ENCODE assay signal across 24 cellular contexts in the genomic region with DNA sequence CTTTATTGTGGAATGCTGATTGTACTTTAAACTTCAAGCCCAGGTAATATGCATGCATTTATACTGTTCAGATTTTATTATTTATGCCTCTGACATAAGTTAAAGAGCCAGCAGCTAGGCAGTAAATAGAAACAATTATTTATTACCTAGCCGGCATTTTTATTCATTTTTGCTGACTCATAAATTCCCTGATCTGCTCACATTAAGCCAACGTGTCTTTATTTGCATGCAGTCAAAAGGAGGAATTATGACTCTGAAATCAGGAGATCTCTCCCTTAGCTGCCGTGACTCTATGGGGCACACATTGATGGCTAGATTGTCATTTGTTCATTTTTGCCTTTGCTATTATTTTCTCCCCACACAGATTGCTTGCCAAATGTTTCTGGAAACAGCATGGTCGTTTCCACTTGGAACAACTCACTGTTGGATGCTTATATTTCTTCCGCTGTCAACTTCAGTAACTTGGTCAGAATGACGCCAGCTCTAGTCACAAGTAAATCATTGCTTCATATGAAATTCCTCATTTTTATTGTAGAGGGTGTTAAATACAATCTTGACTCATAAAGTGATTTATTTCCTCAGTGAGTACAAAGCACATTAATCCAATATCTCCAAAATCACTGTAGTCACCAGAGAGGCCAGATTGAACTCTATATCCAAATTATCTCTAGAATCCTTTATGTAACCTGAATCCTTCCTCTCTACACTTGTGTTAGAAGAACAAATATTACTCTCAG. TPM values are rescaled to one million over a fixed set of nuclear protein-coding genes. Genes with fewer than 3 reads are reported as not detected.
A peak's percentile ranks its signal among the peaks of the same experiment; 100 is the strongest.
DNase-seq lines count a peak whose midpoint lies in the region; ATAC-seq, FAIRE-seq and TF ChIP-seq lines count a peak whose summit lies in the region.
"Had no signal": no experiment of that assay in that cellular context is flagged by ENCODE, and none has a peak within 500 bp of the region (broad histone marks: within the 10 kb centered on the region; RNA-seq: fewer than 3 reads in every experiment).

No MANE protein-coding gene starts in this region.

- BruUV-seq in HepG2 (replicated peaks; lab: Mats Ljungman, UMichigan), result no TSS peak
- no TSS peak for BruUV-seq in PC-3 (replicated peaks; lab: Mats Ljungman, UMichigan)

- no peaks in the 10 kb centered on the region for H3K9me2 ChIP-seq in PC-3 (replicated peaks; ENCODE audit: low read length)

- H3K36me3 ChIP-seq in HepG2 (replicated peaks in 1 of 2; ENCODE audit: control insufficient read depth in 1 of 2, insufficient read depth in 2 of 2, low read length in 2 of 2), result no peaks in the 10 kb centered on the region
- no peaks in the 10 kb centered on the region for H3K36me3 ChIP-seq in right lobe of liver
- H3K36me3 ChIP-seq in PC-3 (ENCODE audit: low read depth, low read length), result no peaks in the 10 kb centered on the region
- H3K36me3 ChIP-seq in keratinocyte (ENCODE audit: control insufficient read depth in 2 of 2, extremely low read depth in 1 of 2, insufficient read depth in 2 of 2, low read length in 2 of 2), result no peaks in the 10 kb centered on the region
- H3K36me3 ChIP-seq in CD4-positive, alpha-beta memory T cell (ENCODE audit: insufficient read depth, low read length), result no peaks in the 10 kb centered on the region
- H3K36me3 ChIP-seq: ascending aorta, stomach had no signal

- POLR2A ChIA-PET in HepG2 (lab: Yijun Ruan, JAX), result no interaction called here
- POLR2A ChIA-PET in PC-3 (lab: Charles Lee; ENCODE audit: unreplicated experiment), result interaction anchor here (0.6 kb wide), 1 partner anchor 188 kb away, joined by 4 read pairs; no protein-coding TSS in a partner anchor
- POLR2A ChIA-PET in CD4-positive, alpha-beta memory T cell (lab: Charles Lee; ENCODE audit: partially characterized antibody), result interaction anchor here (2.8 to 8.0 kb wide), 2 partner anchors 16 to 74 kb away, joined by 11 to 109 read pairs; partner anchors contain the start of gene ZBTB14

- H3K9me3 ChIP-seq in HepG2 (ENCODE audit: low read length) (no peaks in the 10 kb centered on the region), right lobe of liver (no peaks in the 10 kb centered on the region), PC-3 (ENCODE audit: low read length) (no peaks in the 10 kb centered on the region), keratinocyte (ENCODE audit: control insufficient read depth, low read depth, low read length) (no peaks in the 10 kb centered on the region)
- H3K9me3 ChIP-seq in CD4-positive, alpha-beta memory T cell (ENCODE audit: control insufficient read depth in 1 of 2, low read length in 2 of 2), result no peaks in the 10 kb centered on the region
- H3K9me3 ChIP-seq: ascending aorta, psoas muscle, stomach had no signal

- no peak overlapping the region for H3K27ac ChIP-seq in HepG2 (ENCODE audit: extremely low read length, insufficient read depth, low read length)
- H3K27ac ChIP-seq in right lobe of liver, result no peak overlapping the region
- H3K27ac ChIP-seq in PC-3 (ENCODE audit: low read length), result peak overlapping the region; percentile 49
- no peak overlapping the region for H3K27ac ChIP-seq in keratinocyte (ENCODE audit: control insufficient read depth, insufficient read depth, low read length)
- H3K27ac ChIP-seq in CD4-positive, alpha-beta memory T cell (ENCODE audit: low read depth, low read length), result no peak overlapping the region
- H3K27ac ChIP-seq: ascending aorta, psoas muscle, stomach had no signal

- TF ChIP-seq RAD21 in HepG2 (CRISPR knock-in tag; IDR thresholded peaks at IDR 0.05), result no peak

- H3K36me3 Mint-ChIP-seq in CD4-positive, alpha-beta memory T cell, result no peaks in the 10 kb centered on the region
- H3K36me3 Mint-ChIP-seq: activated CD4-positive, alpha-beta memory T cell treated with anti-CD3 and anti-CD28 coated beads for 36 hours had no signal

- H3K4me3 ChIP-seq in HepG2 (replicated peaks in 1 of 3; ENCODE audit: insufficient read depth in 1 of 3, low read depth in 2 of 3, low read length in 3 of 3) (no peak overlapping the region), right lobe of liver (no peak overlapping the region), PC-3 (ENCODE audit: low read length) (peak overlapping the region; percentile 23; the same call in 1 of the 2 replicates), keratinocyte (ENCODE audit: control insufficient read depth in 2 of 3, extremely low read depth in 1 of 3, insufficient read depth in 2 of 3, low read depth in 1 of 3, low read length in 3 of 3) (no peak overlapping the region)
- no peak overlapping the region for H3K4me3 ChIP-seq in CD4-positive, alpha-beta memory T cell (ENCODE audit: low read length in 2 of 2)
- H3K4me3 ChIP-seq: ascending aorta, psoas muscle, smooth muscle cell, stomach had no signal

- peaks cover 5% of the 10 kb centered on the region for H3F3A ChIP-seq in PC-3 (ENCODE audit: low read length, unreplicated experiment)

- peaks cover 27% of the 10 kb centered on the region for H3K4me1 ChIP-seq in HepG2 (ENCODE audit: insufficient read depth, low read length)
- H3K4me1 ChIP-seq in right lobe of liver, result no peaks in the 10 kb centered on the region
- peaks cover 7% of the 10 kb centered on the region; the same call in 1 of the 2 replicates for H3K4me1 ChIP-seq in PC-3 (ENCODE audit: insufficient read depth, low read length)
- no peaks in the 10 kb centered on the region for H3K4me1 ChIP-seq in keratinocyte (ENCODE audit: control insufficient read depth, extremely low read depth, insufficient read depth, low read length)
- H3K4me1 ChIP-seq in CD4-positive, alpha-beta memory T cell (ENCODE audit: insufficient read depth, low read length), result peaks cover 17% of the 10 kb centered on the region
- H3K4me1 ChIP-seq: ascending aorta, psoas muscle, stomach had no signal

- TF ChIP-seq CTCF in HepG2 (CRISPR knock-in tag; IDR thresholded peaks at IDR 0.05) (no peak), right lobe of liver (IDR thresholded peaks at IDR 0.05) (no peak), PC-3 (conservative IDR thresholded peaks at IDR 0.05; ENCODE audit: low read depth, low read length) (no peak), keratinocyte (optimal IDR thresholded peaks at IDR 0.05 in 1 of 3, IDR thresholded peaks at IDR 0.05 in 1 of 3, conservative IDR thresholded peaks at IDR 0.05 in 1 of 3; ENCODE audit: extremely low read depth in 1 of 3, insufficient read depth in 2 of 3, low read length in 3 of 3) (no peak)

- WGBS in HepG2 (ENCODE audit: low lambda C conversion rate), result 63% methylated on average over 6 of the region's 6 CpGs
- WGBS in right lobe of liver (ENCODE audit: insufficient coverage, low coverage, low lambda C conversion rate, missing lambda C conversion rate), result 35% methylated on average over 5 of the region's 6 CpGs

- in situ Hi-C loops in HepG2 (cut with HindIII; ENCODE audit: extremely low pct_ligation_motif_present, low pct_unique_long_range_greater_than_20kb), result no loop called here

- no peak overlapping the region for H3K9ac ChIP-seq in HepG2 (ENCODE audit: insufficient read depth, low read depth, low read length)
- no peak overlapping the region for H3K9ac ChIP-seq in PC-3 (ENCODE audit: low read length)
- no peak overlapping the region for H3K9ac ChIP-seq in keratinocyte (ENCODE audit: control insufficient read depth, extremely low read depth, insufficient read depth, low read length)

- no peak overlapping the region for H3K4me3 Mint-ChIP-seq in CD4-positive, alpha-beta memory T cell
- H3K4me3 Mint-ChIP-seq: activated CD4-positive, alpha-beta memory T cell treated with anti-CD3 and anti-CD28 coated beads for 36 hours; memory B cell; nephron progenitor cell; T-helper 17 cell had no signal

- H3K27me3 ChIP-seq in HepG2 (ENCODE audit: control insufficient read depth in 1 of 2, insufficient read depth in 2 of 2, low read length in 2 of 2) (no peaks in the 10 kb centered on the region), right lobe of liver (no peaks in the 10 kb centered on the region), PC-3 (ENCODE audit: low read length) (no peaks in the 10 kb centered on the region), keratinocyte (ENCODE audit: control insufficient read depth, extremely low read depth, insufficient read depth, low read length) (no peaks in the 10 kb centered on the region)
- no peaks in the 10 kb centered on the region for H3K27me3 ChIP-seq in CD4-positive, alpha-beta memory T cell (ENCODE audit: insufficient read depth, low read length)
- H3K27me3 ChIP-seq: ascending aorta, stomach had no signal

- dilution Hi-C loops in keratinocyte (cut with MboI; ENCODE audit: extremely low pct_ligation_motif_present, low sequenced_read_pairs), result no loop called here

- peak overlapping the region in 1 of 7 donors; percentile 57 for H3K27ac Mint-ChIP-seq in CD4-positive, alpha-beta memory T cell
- H3K27ac Mint-ChIP-seq: activated CD4-positive, alpha-beta memory T cell treated with anti-CD3 and anti-CD28 coated beads for 36 hours; nephron progenitor cell had no signal

- H3K9me3 Mint-ChIP-seq in CD4-positive, alpha-beta memory T cell, result no peaks in the 10 kb centered on the region
- H3K9me3 Mint-ChIP-seq: activated CD4-positive, alpha-beta memory T cell treated with anti-CD3 and anti-CD28 coated beads for 36 hours; memory B cell; nephron progenitor cell had no signal

- H3K4me2 ChIP-seq in HepG2 (ENCODE audit: low read depth, low read length) (no peak overlapping the region), PC-3 (ENCODE audit: low read length) (peak overlapping the region; percentile 46), keratinocyte (ENCODE audit: control insufficient read depth, extremely low read depth, insufficient read depth, low read depth, low read length) (no peak overlapping the region)
- H3K4me2 ChIP-seq: smooth muscle cell had no signal

- H3K9me1 ChIP-seq in keratinocyte (ENCODE audit: control insufficient read depth, extremely low read depth, insufficient read depth, low read length), result no peaks in the 10 kb centered on the region

- FAIRE-seq in HepG2 (lab: Jason Lieb, UNC) (no peak), keratinocyte (lab: Jason Lieb, UNC) (peak; percentile 5)

- TF ChIP-seq EP300 in HepG2 (IDR thresholded peaks at IDR 0.05; ENCODE audit: low read depth in 2 of 2, low read length in 2 of 2), result no peak
- no peak for TF ChIP-seq EP300 in HepG2 (CRISPR knock-in tag; IDR thresholded peaks at IDR 0.05; ENCODE audit: borderline replicate concordance)

- ATAC-seq in HepG2, result no peak
- no peak for ATAC-seq in right lobe of liver
- ATAC-seq in PC-3, result peak; percentile 49
- ATAC-seq: psoas muscle, T-helper 17 cell had no signal

- DNase-seq in HepG2 (ENCODE audit: low spot score), result no peak
- no peak for DNase-seq in right lobe of liver
- peak; percentile 39 for DNase-seq in PC-3
- DNase-seq in keratinocyte (ENCODE audit: low read depth, low spot score), result no peak
- no peak for DNase-seq in D341Med (ENCODE audit: low spot score)
- no peak for DNase-seq in HuH-7.5 (ENCODE audit: low spot score)
- DNase-seq in 8988T, result no peak
- DNase-seq in CD4-positive, alpha-beta memory T cell, result no peak
- DNase-seq: activated CD4-positive, alpha-beta memory T cell treated with anti-CD3 and anti-CD28 coated beads for 36 hours; activated naive CD4-positive, alpha-beta T cell treated with Interleukin-2 at 50 U/mL for 16 hours; activated T-cell treated with anti-CD3 and anti-CD28 coated beads, Interleukin-2, amount 50 U/mL, for 1 hour; hippocampal formation; islet precursor cell; NCI-H1105 treated with DMSO at 0.1 percent for 48 hours; NCI-H2107; NCI-H69; nephron progenitor cell; psoas muscle; stimulated activated CD4-positive, alpha-beta T cell treated with anti-CD3 and anti-CD28 coated beads, Interleukin-4, amount 100 ng/mL, for 24 hours; stomach; T-helper 17 cell had no signal

- TF ChIP-seq POLR2A in HepG2 (IDR thresholded peaks at IDR 0.05; ENCODE audit: insufficient read depth in 1 of 2, low read depth in 2 of 2, low read length in 2 of 2), result no peak
- TF ChIP-seq POLR2A in right lobe of liver (IDR thresholded peaks at IDR 0.05), result no peak

- CTCF ChIA-PET in HepG2 (lab: Yijun Ruan, JAX; ENCODE audit: low intra/inter-chr PET ratio, low total read pairs) (no interaction called here), PC-3 (lab: Charles Lee) (no interaction called here)
- CTCF ChIA-PET in CD4-positive, alpha-beta memory T cell (lab: Charles Lee; ENCODE audit: partially characterized antibody), result interaction anchor here (2.6 kb wide), 1 partner anchor 74 kb away, joined by 8 read pairs; no protein-coding TSS in a partner anchor

- H3K79me2 ChIP-seq in HepG2 (ENCODE audit: insufficient read depth, low read length) (no peaks in the 10 kb centered on the region), PC-3 (ENCODE audit: low read length) (no peaks in the 10 kb centered on the region), keratinocyte (ENCODE audit: control insufficient read depth, insufficient read depth, low read length) (no peaks in the 10 kb centered on the region)

- H2AFZ ChIP-seq in HepG2 (ENCODE audit: low read length) (no peak overlapping the region), PC-3 (ENCODE audit: low read length) (peak overlapping the region; percentile 67), keratinocyte (ENCODE audit: control insufficient read depth, low read length) (no peak overlapping the region)

- H4K20me1 ChIP-seq in HepG2 (ENCODE audit: insufficient read depth, low read length) (no peaks in the 10 kb centered on the region), PC-3 (ENCODE audit: low read length) (no peaks in the 10 kb centered on the region), keratinocyte (ENCODE audit: control insufficient read depth, extremely low read depth, insufficient read depth, low read length) (no peaks in the 10 kb centered on the region)

- no peaks in the 10 kb centered on the region for H3K27me3 Mint-ChIP-seq in CD4-positive, alpha-beta memory T cell
- H3K27me3 Mint-ChIP-seq: activated CD4-positive, alpha-beta memory T cell treated with anti-CD3 and anti-CD28 coated beads for 36 hours; memory B cell; T-helper 17 cell had no signal

- intact Hi-C loops in HepG2 (cut with micrococcal nuclease; ENCODE audit: unreplicated experiment) (no loop called here), right lobe of liver (cut with DNase I) (no loop called here), PC-3 (cut with micrococcal nuclease) (no loop called here)
- intact Hi-C loops in CD4-positive, alpha-beta memory T cell (cut with micrococcal nuclease), result no loop called here

- peaks cover 12 to 24% (median 18%) of the 10 kb centered on the region in 4 donors for H3K4me1 Mint-ChIP-seq in CD4-positive, alpha-beta memory T cell
- H3K4me1 Mint-ChIP-seq: nephron progenitor cell had no signal

RNA-seq across cellular contexts. Expression of gene ZBTB14, which starts 15.9 kb away (rescaled TPM):
- total RNA-seq in HepG2 (2016; rRNA removed; fragmentation: Illumina TruSeq; extraction: Trizol) (14.4 and 15.9 TPM in 2 replicates), right lobe of liver (1 to 10 TPM; 4.3 to 7.2 (median 5.9) TPM), PC-3 (2014; rRNA removed) (5.4 and 6.8 TPM in 2 replicates)
- total RNA-seq in HepG2 (2016; cell fraction: cytosol; rRNA removed; fragmentation: Illumina TruSeq; extraction: Trizol; ENCODE audit: low read depth), result 2.7 and 3.1 TPM in 2 replicates
- 14.2 and 15.0 TPM in 2 replicates for total RNA-seq in HepG2 (2016; cell fraction: insoluble cytoplasmic fraction; rRNA removed; fragmentation: Illumina TruSeq; extraction: Trizol)
- total RNA-seq in HepG2 (2016; cell fraction: membrane; rRNA removed; fragmentation: Illumina TruSeq; extraction: Trizol), result 10.5 and 11.1 TPM in 2 replicates
- 15.9 and 16.7 TPM in 2 replicates for total RNA-seq in HepG2 (2016; cell fraction: nucleus; rRNA removed; fragmentation: Illumina TruSeq; extraction: Trizol)
- polyA plus RNA-seq in HepG2 (2011; rRNA removed) (5.5 and 8.0 TPM in 2 replicates), keratinocyte (5.4 to 9.1 TPM (median 6.8 TPM) in 3 replicates)
- 3.3 and 5.2 TPM in 2 replicates for polyA plus RNA-seq in HepG2 (2011; cell fraction: cytosol; rRNA removed)
- 5.2 and 7.5 TPM in 2 replicates for polyA plus RNA-seq in HepG2 (2011; cell fraction: nucleus; rRNA removed)
- 5.4 and 9.0 TPM in 2 replicates for polyA plus RNA-seq in HepG2 (2012)
- polyA plus RNA-seq in HepG2 (2016; cell fraction: cytosol; fragmentation: Illumina TruSeq; extraction: Trizol; ENCODE audit: low read depth), result 1.7 and 2.0 TPM in 2 replicates
- 13.8 and 14.0 TPM in 2 replicates for polyA plus RNA-seq in HepG2 (2016; cell fraction: insoluble cytoplasmic fraction; fragmentation: Illumina TruSeq; extraction: Trizol; ENCODE audit: low read depth)
- 4.6 and 6.3 TPM in 2 replicates for polyA plus RNA-seq in HepG2 (2016; cell fraction: membrane; fragmentation: Illumina TruSeq; extraction: Trizol; ENCODE audit: low read depth)
- 16.1 and 16.5 TPM in 2 replicates for polyA plus RNA-seq in HepG2 (2016; cell fraction: nucleus; fragmentation: Illumina TruSeq; extraction: Trizol; ENCODE audit: insufficient read depth, low read depth)
- 9.7 and 13.9 TPM in 2 replicates for polyA minus RNA-seq in HepG2 (2011; rRNA and poly(A)+ RNA removed; ENCODE audit: low replicate concordance)
- polyA minus RNA-seq in HepG2 (2011; cell fraction: cytosol; rRNA and poly(A)+ RNA removed), result 5.6 and 6.5 TPM in 2 replicates
- 21.5 and 26.5 TPM in 2 replicates for polyA minus RNA-seq in HepG2 (2011; cell fraction: nucleus; rRNA and poly(A)+ RNA removed)
- polyA plus RNA-seq in keratinocyte (2011; ENCODE audit: low read depth), result 3.9 TPM
- polyA plus RNA-seq in keratinocyte (2011; cell fraction: cytosol; rRNA removed), result 3.5 and 5.6 TPM in 2 replicates
- 8.2 and 11.7 TPM in 2 replicates for polyA plus RNA-seq in keratinocyte (2011; cell fraction: nucleus; rRNA removed)
- 3.2 and 3.9 TPM in 2 replicates for polyA plus RNA-seq in keratinocyte (2012; ENCODE audit: low replicate concordance)
- 1.6 to 5.7 TPM (median 3.1 TPM) in 3 replicates for polyA minus RNA-seq in keratinocyte
- polyA minus RNA-seq in keratinocyte (2011; cell fraction: cytosol; rRNA and poly(A)+ RNA removed), result 3.5 TPM
- polyA minus RNA-seq in keratinocyte (2011; cell fraction: nucleus; rRNA and poly(A)+ RNA removed), result 3.0 and 5.2 TPM in 2 replicates
- 10 to 100 TPM; 47.9 to 51.2 TPM for total RNA-seq in CD4-positive, alpha-beta memory T cell
- 10 to 100 TPM; 16.5 to 16.8 TPM for polyA plus RNA-seq in CD4-positive, alpha-beta memory T cell
